1 cellular context compared by ENCODE assay signal in genomic region chr12:54301428-54302045, GRCh38.
TF ChIP-seq lines count a peak whose summit lies in the region.

No MANE protein-coding gene starts in this region.

TF ChIP-seq in HepG2, 621 proteins besides CTCF, POLR2A, EP300 and RAD21 (continued from another document and continues in another):
- TF ChIP-seq ZNF281 (CRISPR knock-in tag; IDR thresholded peaks at IDR 0.05; ENCODE audit: borderline replicate concordance) (peak; percentile 96), CBX1 (IDR thresholded peaks at IDR 0.05; ENCODE audit: low read depth) (peak; percentile 6), TOPORS (CRISPR knock-in tag; IDR thresholded peaks at IDR 0.05) (0 out of 2 replicates have a peak, but pooled peaks have one; percentile 3), NFAT5 (CRISPR knock-in tag; IDR thresholded peaks at IDR 0.05) (no peak), AHDC1 (CRISPR knock-in tag; IDR thresholded peaks at IDR 0.05; ENCODE audit: borderline replicate concordance) (no peak), NFIC (IDR thresholded peaks at IDR 0.05; ENCODE audit: low read length) (peak; percentile 41; the same call in 1 of the 2 replicates), HINFP (CRISPR knock-in tag; IDR thresholded peaks at IDR 0.05; ENCODE audit: low read depth) (0 out of 2 replicates have a peak, but pooled peaks have one; percentile 18), ZNF468 (CRISPR knock-in tag; IDR thresholded peaks at IDR 0.05) (0 out of 2 replicates have a peak, but pooled peaks have one; percentile 6), ZNF513 (CRISPR knock-in tag; conservative IDR thresholded peaks at IDR 0.05) (no peak), HNF1A (IDR thresholded peaks at IDR 0.05; ENCODE audit: low read depth) (no peak), HNF1A (CRISPR knock-in tag; IDR thresholded peaks at IDR 0.05; ENCODE audit: borderline replicate concordance) (peak; percentile 75), TFE3 (CRISPR knock-in tag; IDR thresholded peaks at IDR 0.05) (0 out of 2 replicates have a peak, but pooled peaks have one; percentile 9), ZBTB10 (CRISPR knock-in tag; IDR thresholded peaks at IDR 0.05; ENCODE audit: borderline replicate concordance) (peak; percentile 82; the same call in 1 of the 2 replicates), NFYB (CRISPR knock-in tag; IDR thresholded peaks at IDR 0.05) (no peak), KDM6A (CRISPR knock-in tag; IDR thresholded peaks at IDR 0.05; ENCODE audit: low read depth) (0 out of 2 replicates have a peak, but pooled peaks have one; percentile 22), FOXA1 (IDR thresholded peaks at IDR 0.05) (no peak), FOXA1 (CRISPR knock-in tag; IDR thresholded peaks at IDR 0.05) (0 out of 2 replicates have a peak, but pooled peaks have one; percentile 2), ZNF563 (CRISPR knock-in tag; IDR thresholded peaks at IDR 0.05) (0 out of 2 replicates have a peak, but pooled peaks have one; percentile 38), ATF1 (CRISPR knock-in tag; IDR thresholded peaks at IDR 0.05) (no peak), PPARG (CRISPR knock-in tag; conservative IDR thresholded peaks at IDR 0.05) (peak; percentile 74), SALL2 (CRISPR knock-in tag; IDR thresholded peaks at IDR 0.05) (no peak)
